In the genomic region with DNA sequence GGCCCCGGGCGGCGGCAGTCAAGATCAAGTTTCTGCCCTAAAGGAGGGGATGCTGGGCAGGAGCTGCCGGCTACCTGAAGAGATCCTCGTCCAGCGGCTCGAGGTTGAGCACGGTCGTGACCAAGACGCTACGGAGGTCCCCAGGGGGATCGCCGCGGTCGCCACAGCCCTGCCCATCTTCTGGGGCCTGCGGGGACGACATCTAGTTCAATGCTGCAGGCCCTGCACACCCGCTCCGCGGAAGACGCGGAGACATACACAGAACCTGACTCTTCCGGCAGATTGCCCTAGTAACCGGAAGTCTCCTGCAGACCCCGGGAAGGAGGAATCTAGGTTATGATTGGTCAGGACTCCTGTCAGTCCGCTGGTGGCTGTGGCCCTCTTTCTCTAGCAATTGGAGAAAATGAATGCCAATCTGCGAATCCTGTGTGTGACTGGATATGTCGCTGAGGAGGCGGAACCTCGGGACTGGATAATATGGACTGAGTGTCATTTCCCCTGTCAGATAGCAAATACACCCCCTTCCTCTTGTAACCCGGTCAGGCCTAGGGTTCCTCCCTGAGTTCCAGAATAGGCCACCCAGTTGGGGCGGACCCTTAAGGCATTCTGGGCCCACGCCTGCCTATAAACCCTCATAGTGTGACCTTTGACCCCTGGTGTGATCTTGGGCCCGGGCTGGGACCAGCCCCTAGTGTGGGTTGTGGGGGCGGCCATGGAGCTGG, we compare ENCODE assay signal across 8 cellular contexts. TPM values are rescaled to one million over a fixed set of nuclear protein-coding genes. Genes with fewer than 3 reads are reported as not detected.
DNase-seq lines count a peak whose midpoint lies in the region; ATAC-seq and TF ChIP-seq lines count a peak whose summit lies in the region.

A gene (minus strand): TSS at position 279 of the 722 bp plus-strand sequence. CDS start 77 bp downstream, at position 202.
A gene (plus strand): TSS at position 501 of the 722 bp plus-strand sequence. CDS start 212 bp downstream, at position 713.

- POLR2A ChIA-PET in GM10248 (lab: Yijun Ruan, JAX): no interaction called here

- H3K79me2 ChIP-seq in osteoblast (ENCODE audit: insufficient read depth, low read length): peaks cover 35% of the 10 kb centered on the region

- ATAC-seq in HG02588 (IDR thresholded peaks at IDR 0.05; ENCODE audit: unreplicated experiment): peak; percentile 95
- ATAC-seq in thoracic aorta (ENCODE audit: insufficient number of reproducible peaks, low FRiP score, low read depth): peak; percentile 100

- TF ChIP-seq CTCF in GM10248 (IDR thresholded peaks at IDR 0.05; ENCODE audit: control extremely low read depth, extremely low read depth, low read depth, missing control alignments): no peak
- TF ChIP-seq CTCF in osteoblast (IDR thresholded peaks at IDR 0.05; ENCODE audit: extremely low read depth, low read depth, low read length): no peak
- no peak for TF ChIP-seq CTCF in thoracic aorta (IDR thresholded peaks at IDR 0.05)

- H3K4me1 Mint-ChIP-seq in activated naive CD8-positive, alpha-beta T cell (ENCODE audit: low read depth): peaks cover 52% of the 10 kb centered on the region

- CTCF ChIA-PET in GM10248 (lab: Yijun Ruan, JAX): interaction anchor here (1.0 to 2.3 kb wide), 3 partner anchors 15 to 65 kb away, joined by 3 to 7 read pairs (median 3); a partner anchor contains a TSS

- H3K4me2 ChIP-seq in osteoblast (ENCODE audit: insufficient read depth, low read length): peak within 1 kb of the TSS; percentile 99

- peak within 1 kb of the TSS; percentile 86 for H3K9ac ChIP-seq in SK-N-MC (ENCODE audit: insufficient read length)

- H4K20me1 ChIP-seq in osteoblast (ENCODE audit: insufficient read depth, low read length): peaks cover 7% of the 10 kb centered on the region

- peak within 1 kb of the TSS; percentile 99 for H3K4me3 Mint-ChIP-seq in activated naive CD8-positive, alpha-beta T cell

- H3K27ac ChIP-seq in SK-N-MC: 0 out of 2 replicates have a peak within 1 kb of the TSS, but pooled peaks have one; percentile 36
- H3K27ac ChIP-seq in osteoblast (ENCODE audit: low read depth, low read length): peak within 1 kb of the TSS; percentile 63
- H3K27ac ChIP-seq in thoracic aorta: peak within 1 kb of the TSS; percentile 70 to 81

- intact Hi-C loops in head of caudate nucleus (cut with DNase I): no loop called here

- peak within 1 kb of the TSS; percentile 95 for H2AFZ ChIP-seq in osteoblast (ENCODE audit: low read length)

- H3K27me3 Mint-ChIP-seq in activated naive CD8-positive, alpha-beta T cell: no peaks in the 10 kb centered on the region

- peak within 1 kb of the TSS; percentile 97 for H3K27ac Mint-ChIP-seq in activated naive CD8-positive, alpha-beta T cell

- peaks cover 27% of the 10 kb centered on the region for H3K4me1 ChIP-seq in osteoblast (ENCODE audit: insufficient read depth, low read length)
- peaks cover 28 to 40% of the 10 kb centered on the region in 2 donors for H3K4me1 ChIP-seq in thoracic aorta (ENCODE audit: control insufficient read depth in 1 of 2, low read depth in 2 of 2)

- H3K9me3 Mint-ChIP-seq in activated naive CD8-positive, alpha-beta T cell (ENCODE audit: low read depth): no peaks in the 10 kb centered on the region

- H3K4me3 ChIP-seq in SK-N-MC (peak within 1 kb of the TSS; percentile 98), osteoblast (ENCODE audit: insufficient read depth, low read length) (peak within 1 kb of the TSS; percentile 86), thoracic aorta (peak within 1 kb of the TSS; percentile 97)

- no peaks in the 10 kb centered on the region for H3K36me3 ChIP-seq in SK-N-MC (ENCODE audit: insufficient read depth, low read length)
- peaks cover 8% of the 10 kb centered on the region for H3K36me3 ChIP-seq in osteoblast (ENCODE audit: insufficient read depth, low read length)
- H3K36me3 ChIP-seq in thoracic aorta: peaks cover 5% of the 10 kb centered on the region

- H3K27me3 ChIP-seq in osteoblast (ENCODE audit: insufficient read depth, low read length) (no peaks in the 10 kb centered on the region), thoracic aorta (replicated peaks; ENCODE audit: insufficient read depth) (no peaks in the 10 kb centered on the region)

- H3K9me3 ChIP-seq in SK-N-MC (ENCODE audit: low read depth, low read length) (no peaks in the 10 kb centered on the region), osteoblast (ENCODE audit: low read depth, low read length) (no peaks in the 10 kb centered on the region), thoracic aorta (no peaks in the 10 kb centered on the region)

- DNase-seq in GM10248 (ENCODE audit: extremely low spot score) (peak; percentile 100), NCI-H1048 (lab: John Stamatoyannopoulos, UW) (peak; percentile 94), SK-N-MC (ENCODE audit: low read depth, low spot score) (peak; percentile 100), head of caudate nucleus (peak; percentile 79 to 100 (median 97)), osteoblast (ENCODE audit: insufficient read length, low spot score, missing footprints) (peak; percentile 100), thoracic aorta (ENCODE audit: low spot score) (peak; percentile 100)

- peaks cover 7% of the 10 kb centered on the region for H3K36me3 Mint-ChIP-seq in activated naive CD8-positive, alpha-beta T cell

RNA-seq across cellular contexts. Expression of the first gene that starts in this region (rescaled TPM):
- 29.8 and 31.8 TPM in 2 replicates for total RNA-seq in osteoblast
- 10 to 100 TPM; 20.5 to 45.2 TPM for total RNA-seq in thoracic aorta

RNA-seq across cellular contexts. Expression of the second gene that starts in this region (rescaled TPM):
- total RNA-seq in osteoblast (4.7 and 5.3 TPM in 2 replicates), thoracic aorta (1 to 10 TPM; 3.0 to 6.1 TPM)

Comparison
In these comparisons a context has a peak if more than half of its experiments do, and no peak if none do; other contexts are left out.
1. Peak in every context shown above with its lines: DNase-seq, ATAC-seq, H3K4me3 ChIP-seq and H3K27ac ChIP-seq.